ENCODE assay signal across 1 cellular context in the genomic region with DNA sequence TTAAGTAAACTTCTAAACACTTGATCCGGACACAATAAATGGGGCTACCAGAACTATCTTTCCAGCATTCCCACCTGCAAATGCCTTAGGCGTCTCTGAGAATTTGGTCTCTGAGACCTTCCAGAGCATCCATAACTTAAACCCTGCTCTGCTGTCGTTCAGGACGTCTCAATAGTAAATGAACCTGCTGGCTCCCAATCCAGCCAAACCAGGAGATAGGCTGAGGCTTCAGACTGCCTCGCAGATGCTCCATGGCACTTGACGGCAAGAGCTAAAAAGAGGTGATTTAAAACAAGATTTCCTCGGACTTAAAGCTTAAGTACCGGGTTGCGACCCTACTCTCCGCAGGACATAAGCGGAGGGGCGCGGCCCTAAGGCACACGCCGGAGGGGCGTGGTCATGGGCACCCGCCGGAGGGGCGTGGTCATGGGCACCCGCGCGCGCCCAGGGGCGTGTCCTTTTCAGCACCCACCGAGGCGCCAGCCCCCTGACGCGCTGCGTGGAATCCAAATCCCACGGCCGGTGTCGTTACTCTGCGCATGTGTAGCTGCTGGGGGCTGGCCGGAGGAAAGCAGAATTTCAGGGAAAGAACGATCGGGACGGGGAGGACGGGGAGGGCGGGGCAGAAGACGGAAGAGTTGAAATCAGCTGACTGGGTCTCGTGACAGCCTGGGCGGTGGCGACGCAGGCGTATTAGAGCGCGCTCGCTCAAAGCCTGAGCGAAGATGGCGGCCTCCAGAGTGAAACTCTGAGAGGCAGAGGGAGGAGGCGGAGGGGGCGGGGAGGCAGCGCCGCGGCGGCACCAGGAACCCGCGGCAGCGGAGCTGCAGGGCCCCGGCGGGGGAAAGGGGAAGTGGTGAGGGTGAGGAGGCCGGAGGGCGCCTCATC.
TF ChIP-seq lines count a peak whose summit lies in the region.

A gene with protein sequence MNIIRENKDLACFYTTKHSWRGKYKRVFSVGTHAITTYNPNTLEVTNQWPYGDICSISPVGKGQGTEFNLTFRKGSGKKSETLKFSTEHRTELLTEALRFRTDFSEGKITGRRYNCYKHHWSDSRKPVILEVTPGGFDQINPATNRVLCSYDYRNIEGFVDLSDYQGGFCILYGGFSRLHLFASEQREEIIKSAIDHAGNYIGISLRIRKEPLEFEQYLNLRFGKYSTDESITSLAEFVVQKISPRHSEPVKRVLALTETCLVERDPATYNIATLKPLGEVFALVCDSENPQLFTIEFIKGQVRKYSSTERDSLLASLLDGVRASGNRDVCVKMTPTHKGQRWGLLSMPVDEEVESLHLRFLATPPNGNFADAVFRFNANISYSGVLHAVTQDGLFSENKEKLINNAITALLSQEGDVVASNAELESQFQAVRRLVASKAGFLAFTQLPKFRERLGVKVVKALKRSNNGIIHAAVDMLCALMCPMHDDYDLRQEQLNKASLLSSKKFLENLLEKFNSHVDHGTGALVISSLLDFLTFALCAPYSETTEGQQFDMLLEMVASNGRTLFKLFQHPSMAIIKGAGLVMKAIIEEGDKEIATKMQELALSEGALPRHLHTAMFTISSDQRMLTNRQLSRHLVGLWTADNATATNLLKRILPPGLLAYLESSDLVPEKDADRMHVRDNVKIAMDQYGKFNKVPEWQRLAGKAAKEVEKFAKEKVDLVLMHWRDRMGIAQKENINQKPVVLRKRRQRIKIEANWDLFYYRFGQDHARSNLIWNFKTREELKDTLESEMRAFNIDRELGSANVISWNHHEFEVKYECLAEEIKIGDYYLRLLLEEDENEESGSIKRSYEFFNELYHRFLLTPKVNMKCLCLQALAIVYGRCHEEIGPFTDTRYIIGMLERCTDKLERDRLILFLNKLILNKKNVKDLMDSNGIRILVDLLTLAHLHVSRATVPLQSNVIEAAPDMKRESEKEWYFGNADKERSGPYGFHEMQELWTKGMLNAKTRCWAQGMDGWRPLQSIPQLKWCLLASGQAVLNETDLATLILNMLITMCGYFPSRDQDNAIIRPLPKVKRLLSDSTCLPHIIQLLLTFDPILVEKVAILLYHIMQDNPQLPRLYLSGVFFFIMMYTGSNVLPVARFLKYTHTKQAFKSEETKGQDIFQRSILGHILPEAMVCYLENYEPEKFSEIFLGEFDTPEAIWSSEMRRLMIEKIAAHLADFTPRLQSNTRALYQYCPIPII (N-terminal part only) (plus strand): TSS at position 696 of the 888 bp plus-strand sequence. CDS start 17,049 bp downstream, outside the sequence.

TF ChIP-seq in HepG2, 621 proteins besides CTCF, POLR2A, EP300 and RAD21 (continued from another document):
- TF ChIP-seq, protein P1, sequence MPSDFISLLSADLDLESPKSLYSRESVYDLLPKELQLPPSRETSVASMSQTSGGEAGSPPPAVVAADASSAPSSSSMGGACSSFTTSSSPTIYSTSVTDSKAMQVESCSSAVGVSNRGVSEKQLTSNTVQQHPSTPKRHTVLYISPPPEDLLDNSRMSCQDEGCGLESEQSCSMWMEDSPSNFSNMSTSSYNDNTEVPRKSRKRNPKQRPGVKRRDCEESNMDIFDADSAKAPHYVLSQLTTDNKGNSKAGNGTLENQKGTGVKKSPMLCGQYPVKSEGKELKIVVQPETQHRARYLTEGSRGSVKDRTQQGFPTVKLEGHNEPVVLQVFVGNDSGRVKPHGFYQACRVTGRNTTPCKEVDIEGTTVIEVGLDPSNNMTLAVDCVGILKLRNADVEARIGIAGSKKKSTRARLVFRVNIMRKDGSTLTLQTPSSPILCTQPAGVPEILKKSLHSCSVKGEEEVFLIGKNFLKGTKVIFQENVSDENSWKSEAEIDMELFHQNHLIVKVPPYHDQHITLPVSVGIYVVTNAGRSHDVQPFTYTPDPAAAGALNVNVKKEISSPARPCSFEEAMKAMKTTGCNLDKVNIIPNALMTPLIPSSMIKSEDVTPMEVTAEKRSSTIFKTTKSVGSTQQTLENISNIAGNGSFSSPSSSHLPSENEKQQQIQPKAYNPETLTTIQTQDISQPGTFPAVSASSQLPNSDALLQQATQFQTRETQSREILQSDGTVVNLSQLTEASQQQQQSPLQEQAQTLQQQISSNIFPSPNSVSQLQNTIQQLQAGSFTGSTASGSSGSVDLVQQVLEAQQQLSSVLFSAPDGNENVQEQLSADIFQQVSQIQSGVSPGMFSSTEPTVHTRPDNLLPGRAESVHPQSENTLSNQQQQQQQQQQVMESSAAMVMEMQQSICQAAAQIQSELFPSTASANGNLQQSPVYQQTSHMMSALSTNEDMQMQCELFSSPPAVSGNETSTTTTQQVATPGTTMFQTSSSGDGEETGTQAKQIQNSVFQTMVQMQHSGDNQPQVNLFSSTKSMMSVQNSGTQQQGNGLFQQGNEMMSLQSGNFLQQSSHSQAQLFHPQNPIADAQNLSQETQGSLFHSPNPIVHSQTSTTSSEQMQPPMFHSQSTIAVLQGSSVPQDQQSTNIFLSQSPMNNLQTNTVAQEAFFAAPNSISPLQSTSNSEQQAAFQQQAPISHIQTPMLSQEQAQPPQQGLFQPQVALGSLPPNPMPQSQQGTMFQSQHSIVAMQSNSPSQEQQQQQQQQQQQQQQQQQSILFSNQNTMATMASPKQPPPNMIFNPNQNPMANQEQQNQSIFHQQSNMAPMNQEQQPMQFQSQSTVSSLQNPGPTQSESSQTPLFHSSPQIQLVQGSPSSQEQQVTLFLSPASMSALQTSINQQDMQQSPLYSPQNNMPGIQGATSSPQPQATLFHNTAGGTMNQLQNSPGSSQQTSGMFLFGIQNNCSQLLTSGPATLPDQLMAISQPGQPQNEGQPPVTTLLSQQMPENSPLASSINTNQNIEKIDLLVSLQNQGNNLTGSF (CRISPR knock-in tag; IDR thresholded peaks at IDR 0.05) = no peak
- TF ChIP-seq HES4 (CRISPR knock-in tag; IDR thresholded peaks at IDR 0.05; ENCODE audit: borderline replicate concordance) (no peak), HNRNPUL1 (IDR thresholded peaks at IDR 0.05; ENCODE audit: low read depth, low read length) (no peak), DR1 (CRISPR knock-in tag; IDR thresholded peaks at IDR 0.05) (peak; percentile 38; the same call in 1 of the 2 replicates), PAF1 (CRISPR knock-in tag; IDR thresholded peaks at IDR 0.05) (no peak)
